In genomic region chr16:50210266-50211038, GRCh38 we compare ENCODE assay signal across 8 cellular contexts. TPM values are rescaled to one million over a fixed set of nuclear protein-coding genes. Genes with fewer than 3 reads are reported as not detected.
A peak's percentile ranks its signal among the peaks of the same experiment; 100 is the strongest.
DNase-seq lines count a peak whose midpoint lies in the region; ATAC-seq lines count a peak whose summit lies in the region.

No MANE protein-coding gene starts in this region.

- POLR2A ChIA-PET in activated CD4-positive, alpha-beta memory T cell treated with anti-CD3 and anti-CD28 coated beads, Interleukin-2, amount 10 ng/mL, durations not matched to agents 7 days and 5 days (lab: Charles Lee) = interaction anchor here (0.8 to 3.4 kb wide), 9 partner anchors 55 to 534 kb away, joined by 3 to 26 read pairs (median 5); partner anchors contain the start of genes CNEP1R1 and HEATR3

- no peaks in the 10 kb centered on the region for H3K9me3 Mint-ChIP-seq in activated CD4-positive, alpha-beta memory T cell treated with anti-CD3 and anti-CD28 coated beads, Interleukin-2, amount 10 ng/mL, durations not matched to agents 7 days and 5 days

- H3K4me1 ChIP-seq in ectodermal cell (ENCODE audit: control insufficient read depth, insufficient read depth, low read length) = peaks cover 4% of the 10 kb centered on the region

- H3K27ac Mint-ChIP-seq in activated CD4-positive, alpha-beta memory T cell treated with anti-CD3 and anti-CD28 coated beads, Interleukin-2, amount 10 ng/mL, durations not matched to agents 7 days and 5 days = peak overlapping the region; percentile 4

- H3K4me3 ChIP-seq in ectodermal cell (ENCODE audit: insufficient read depth, low read depth, low read length) = no peak overlapping the region

- ATAC-seq in GM18870 (IDR thresholded peaks at IDR 0.05; ENCODE audit: unreplicated experiment) = peak; percentile 70
- ATAC-seq in HG03139 (IDR thresholded peaks at IDR 0.05; ENCODE audit: unreplicated experiment) = peak; percentile 88

- H3K27me3 Mint-ChIP-seq in activated CD4-positive, alpha-beta memory T cell treated with anti-CD3 and anti-CD28 coated beads, Interleukin-2, amount 10 ng/mL, durations not matched to agents 7 days and 5 days = no peaks in the 10 kb centered on the region

- peak; percentile 66 to 69 for DNase-seq in AML-193 (lab: John Stamatoyannopoulos, UW)
- peak; percentile 36 for DNase-seq in NCI-H510A (lab: John Stamatoyannopoulos, UW)
- DNase-seq in activated CD4-positive, alpha-beta memory T cell treated with anti-CD3 and anti-CD28 coated beads, Interleukin-2, amount 10 ng/mL, durations not matched to agents 7 days and 5 days = peak; percentile 76
- peak; percentile 87 to 89 for DNase-seq in lung microvascular endothelial cell (ENCODE audit: low read depth in 2 of 2)
- peak; percentile 25 for DNase-seq in stimulated activated CD8-positive, alpha-beta memory T cell treated with anti-CD3 and anti-CD28 coated beads, Interleukin-12 subunit alpha, Interleukin-12 subunit beta, amount 100 ng/mL, for 24 hours (ENCODE audit: extremely low read depth)

- H3K36me3 Mint-ChIP-seq in activated CD4-positive, alpha-beta memory T cell treated with anti-CD3 and anti-CD28 coated beads, Interleukin-2, amount 10 ng/mL, durations not matched to agents 7 days and 5 days (ENCODE audit: low read depth) = peaks cover 20% of the 10 kb centered on the region

- no peaks in the 10 kb centered on the region for H3K9me3 ChIP-seq in ectodermal cell (ENCODE audit: control insufficient read depth, low read length)

- no peaks in the 10 kb centered on the region for H3K36me3 ChIP-seq in ectodermal cell (ENCODE audit: control insufficient read depth, insufficient read depth, low read length)

- H3K27ac ChIP-seq in ectodermal cell (ENCODE audit: insufficient read depth, low read depth, low read length, poor library complexity, severe bottlenecking) = peak overlapping the region; percentile 30

- CTCF ChIA-PET in activated CD4-positive, alpha-beta memory T cell treated with anti-CD3 and anti-CD28 coated beads, Interleukin-2, amount 10 ng/mL, durations not matched to agents 7 days and 5 days (lab: Charles Lee) = interaction anchor here (0.5 to 8.5 kb wide), 53 partner anchors 10 to 596 kb away, joined by 3 to 191 read pairs (median 4); partner anchors contain the start of genes CNEP1R1 and HEATR3

- H3K4me1 Mint-ChIP-seq in activated CD4-positive, alpha-beta memory T cell treated with anti-CD3 and anti-CD28 coated beads, Interleukin-2, amount 10 ng/mL, durations not matched to agents 7 days and 5 days = peaks cover 35% of the 10 kb centered on the region

- no peaks in the 10 kb centered on the region for H3K27me3 ChIP-seq in ectodermal cell (ENCODE audit: control insufficient read depth, insufficient read depth, low read length, poor library complexity, severe bottlenecking)

- no peak overlapping the region for H3K4me3 Mint-ChIP-seq in activated CD4-positive, alpha-beta memory T cell treated with anti-CD3 and anti-CD28 coated beads, Interleukin-2, amount 10 ng/mL, durations not matched to agents 7 days and 5 days

- WGBS in ectodermal cell, 2 experiments = 45 to 46% methylated on average over 3 to 5 of the region's 5 CpGs

RNA-seq across cellular contexts. Expression of gene ADCY7, which starts 55.9 kb away (rescaled TPM):
- total RNA-seq in activated CD4-positive, alpha-beta memory T cell treated with anti-CD3 and anti-CD28 coated beads, Interleukin-2, amount 10 ng/mL, durations not matched to agents 7 days and 5 days = 100 to 1,000 TPM; 266 to 270 TPM
- polyA plus RNA-seq in ectodermal cell (2013, experiment 1 of 4) = 2.6 TPM
- 3.5 TPM for polyA plus RNA-seq in ectodermal cell (2013, experiment 2 of 4)
- polyA plus RNA-seq in ectodermal cell (2013, experiment 3 of 4) = 5.3 TPM
- polyA plus RNA-seq in ectodermal cell (2013, experiment 4 of 4) = 4.5 TPM
- 3.1 and 4.8 TPM in 2 replicates for total RNA-seq in lung microvascular endothelial cell

RNA-seq across cellular contexts. Expression of gene TENT4B, which starts 57.3 kb away (rescaled TPM):
- 10 to 100 TPM; 17.5 to 18.0 TPM for total RNA-seq in activated CD4-positive, alpha-beta memory T cell treated with anti-CD3 and anti-CD28 coated beads, Interleukin-2, amount 10 ng/mL, durations not matched to agents 7 days and 5 days
- 11.8 TPM for polyA plus RNA-seq in ectodermal cell (2013, experiment 1 of 4)
- 11.5 TPM for polyA plus RNA-seq in ectodermal cell (2013, experiment 2 of 4)
- 8.2 TPM for polyA plus RNA-seq in ectodermal cell (2013, experiment 3 of 4)
- 8.8 TPM for polyA plus RNA-seq in ectodermal cell (2013, experiment 4 of 4)
- total RNA-seq in lung microvascular endothelial cell = 5.2 and 7.7 TPM in 2 replicates

Comparison
In these comparisons a context has a peak if more than half of its experiments do, and no peak if none do; other contexts are left out.
1. DNase-seq: peak in every context shown above with its lines; median percentile 88 in lung microvascular endothelial cell; 76 in activated CD4-positive, alpha-beta memory T cell treated with anti-CD3 and anti-CD28 coated beads, Interleukin-2, amount 10 ng/mL, durations not matched to agents 7 days and 5 days; 68 in AML-193; 36 in NCI-H510A; 25 in stimulated activated CD8-positive, alpha-beta memory T cell treated with anti-CD3 and anti-CD28 coated beads, Interleukin-12 subunit alpha, Interleukin-12 subunit beta, amount 100 ng/mL, for 24 hours.
2. RNA of gene ADCY7, which starts 55.9 kb away (total RNA-seq): 266 to 270 TPM in activated CD4-positive, alpha-beta memory T cell treated with anti-CD3 and anti-CD28 coated beads, Interleukin-2, amount 10 ng/mL, durations not matched to agents 7 days and 5 days; 3.1 to 4.8 TPM in lung microvascular endothelial cell; every median in the first group is over 10 times any median in the second.